In the genomic region with DNA sequence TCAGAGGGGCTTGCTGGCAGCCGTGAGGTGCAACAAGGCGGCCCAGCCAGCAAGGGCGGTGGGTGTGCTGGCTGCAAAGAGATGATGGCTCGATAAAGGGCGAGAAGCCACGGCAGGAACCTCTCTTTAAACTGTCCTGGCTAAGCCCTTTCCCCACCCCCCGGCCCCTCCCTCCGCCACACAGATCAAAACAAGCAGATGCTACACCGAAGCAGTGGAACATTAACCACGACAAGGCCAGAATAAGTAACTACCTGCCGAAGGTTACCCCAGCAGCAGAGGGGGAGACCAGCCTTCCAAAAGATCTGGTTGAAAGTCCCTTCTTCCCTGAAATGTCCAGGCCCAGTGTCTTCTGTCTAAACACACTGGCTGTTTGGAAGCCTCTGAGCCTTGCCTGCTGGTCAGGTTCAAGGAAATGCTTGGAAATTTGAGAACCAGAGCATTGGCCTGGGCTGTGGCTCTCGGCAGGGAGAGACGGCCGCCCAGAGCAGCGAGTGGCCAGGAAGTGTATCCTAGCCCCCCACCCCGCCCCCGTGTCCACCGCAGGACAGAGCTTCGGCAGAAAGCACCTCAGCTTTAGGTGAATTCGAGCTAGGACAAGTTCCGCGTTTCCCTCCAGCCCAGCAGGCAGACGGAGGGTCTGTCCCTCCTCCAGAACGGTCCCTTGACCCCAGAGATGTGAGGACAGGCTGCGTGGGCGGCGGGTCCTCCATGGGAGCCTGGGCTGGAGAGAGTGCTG, we compare ENCODE assay signal across 10 cellular contexts. TPM values are rescaled to one million over a fixed set of nuclear protein-coding genes. Genes with fewer than 3 reads are reported as not detected.
DNase-seq lines count a peak whose midpoint lies in the region; ATAC-seq and TF ChIP-seq lines count a peak whose summit lies in the region.
"Had no signal": no experiment of that assay in that cellular context is flagged by ENCODE, and none has a peak within 500 bp of the region (broad histone marks: within the 10 kb centered on the region; RNA-seq: fewer than 3 reads in every experiment).

No MANE protein-coding gene starts in this region.

- 2 to 3% methylated on average over 26 to 27 of the region's 27 CpGs for WGBS in GM23248 (ENCODE audit: low coverage in 1 of 2, low lambda C conversion rate in 2 of 2, missing lambda C conversion rate in 2 of 2), 2 experiments

- H3K36me3 ChIP-seq in GM23248 (ENCODE audit: low read depth) (peaks cover 37% of the 10 kb centered on the region; the same call in 1 of the 2 replicates), ascending aorta (peaks cover 41 to 44% of the 10 kb centered on the region in 2 donors)

- no peak for TF ChIP-seq CTCF in ascending aorta (IDR thresholded peaks at IDR 0.05)

- in situ Hi-C loops in GM23248 (cut with MboI) = no loop called here

- ATAC-seq in GM18873 (IDR thresholded peaks at IDR 0.05; ENCODE audit: low FRiP score, unreplicated experiment) = no peak

- H3K9ac ChIP-seq in GM23248 = peak overlapping the region; percentile 80

- H3K4me1 ChIP-seq in GM23248 (ENCODE audit: insufficient read depth) (peaks cover 13% of the 10 kb centered on the region), ascending aorta (peaks cover 17 to 26% of the 10 kb centered on the region in 2 donors)

- peak overlapping the region; percentile 45 for H2AFZ ChIP-seq in GM23248

- DNase-seq in GM23248 (peak; percentile 82), ascending aorta (ENCODE audit: low spot score in 2 of 2) (no peak), iPS-NIHi7 (ENCODE audit: extremely low spot score) (peak; percentile 68), NOMO-1 treated with dmso at 0.1 percent for 144 hours (lab: John Stamatoyannopoulos, UW; ENCODE audit: unreplicated experiment) (no peak), amniotic stem cell (lab: John Stamatoyannopoulos, UW) (no peak)
- no peak for DNase-seq in stimulated activated CD4-positive, alpha-beta T cell treated with anti-CD3 and anti-CD28 coated beads, Interleukin-4, amount 100 ng/mL, for 1 hour
- DNase-seq: cerebellar nuclear complex, NCI-H82 had no signal

- H3K27ac ChIP-seq in GM23248 (peak overlapping the region; percentile 86), ascending aorta (no peak overlapping the region), skin epidermis (peak overlapping the region in 8 of 21 experiments; percentile 7 to 91 (median 64))

- peaks cover 4% of the 10 kb centered on the region; the same call in 1 of the 2 replicates for H3F3A ChIP-seq in GM23248 (ENCODE audit: insufficient read depth)

- H3K4me2 ChIP-seq in GM23248 (ENCODE audit: unreplicated experiment) = peak overlapping the region; percentile 85

- no peaks in the 10 kb centered on the region for H4K20me1 ChIP-seq in GM23248 (ENCODE audit: insufficient read depth)

- H3K4me3 ChIP-seq in GM23248 (peak overlapping the region; percentile 93), ascending aorta (peak overlapping the region; percentile 82 to 83), skin epidermis (peak overlapping the region; percentile 34 to 70 (median 60))

- H3K9me3 ChIP-seq in GM23248 (ENCODE audit: low read depth) (no peaks in the 10 kb centered on the region), ascending aorta (no peaks in the 10 kb centered on the region)

- no peaks in the 10 kb centered on the region for H3K9me2 ChIP-seq in GM23248 (ENCODE audit: insufficient read depth)

- H3K79me2 ChIP-seq in GM23248 (ENCODE audit: insufficient read depth) = peaks cover 62% of the 10 kb centered on the region

- intact Hi-C loops in ascending aorta (cut with DNase I) = no loop called here

- H3K27me3 ChIP-seq in GM23248 (replicated peaks; ENCODE audit: insufficient read depth) (no peaks in the 10 kb centered on the region), ascending aorta (no peaks in the 10 kb centered on the region)

RNA-seq across cellular contexts. Expression of gene FAM20C, which starts 2.1 kb away (rescaled TPM):
- 63.8 and 64.1 TPM in 2 replicates for total RNA-seq in GM23248 (2014; rRNA removed; shearing (Covaris generic))
- 13.5 and 13.8 TPM in 2 replicates for polyA plus RNA-seq in GM23248 (2016; fragmentation: Nextera tagmentation; extraction: Ambion mirVana)
- 90.8 TPM for total RNA-seq in ascending aorta

Comparison
In these comparisons a context has a peak if more than half of its experiments do, and no peak if none do; other contexts are left out.
1. DNase-seq: peak in GM23248 (single experiment) and iPS-NIHi7 (single experiment); none in ascending aorta (0 of 2), NOMO-1 treated with dmso at 0.1 percent for 144 hours (single experiment), amniotic stem cell (single experiment) and stimulated activated CD4-positive, alpha-beta T cell treated with anti-CD3 and anti-CD28 coated beads, Interleukin-4, amount 100 ng/mL, for 1 hour (single experiment).
2. Peak in every context shown above with its lines, with median percentiles within 50 percentile points of each other: H3K4me3 ChIP-seq.